ENCODE assay signal across 9 cellular contexts in the genomic region with DNA sequence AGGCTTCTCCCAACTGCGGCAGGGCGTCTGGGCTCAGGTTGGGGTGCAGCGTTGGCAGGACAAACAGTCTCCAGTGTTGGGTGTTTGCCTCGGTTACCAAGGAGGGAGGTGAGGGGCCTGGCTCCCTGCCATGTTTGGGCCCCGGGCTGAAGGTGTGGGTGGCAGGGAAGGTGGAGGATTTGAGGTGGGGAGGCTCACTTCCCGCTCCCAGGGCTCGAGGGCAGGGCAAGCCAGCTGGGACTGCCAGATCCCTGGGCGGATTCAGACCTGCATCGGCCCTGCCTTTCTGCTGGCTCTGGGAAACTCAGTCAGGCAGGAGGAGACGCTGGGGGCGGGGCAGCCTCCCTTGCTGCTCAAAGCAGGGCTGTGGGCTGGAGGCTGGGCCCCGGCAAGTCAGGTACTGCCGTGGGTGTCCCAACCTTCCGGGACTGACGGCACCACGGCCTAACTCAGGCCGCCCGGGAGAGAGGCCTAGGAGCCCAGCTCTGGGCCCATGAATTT. TPM values are rescaled to one million over a fixed set of nuclear protein-coding genes. Genes with fewer than 3 reads are reported as not detected.
A peak's percentile ranks its signal among the peaks of the same experiment; 100 is the strongest.
DNase-seq lines count a peak whose midpoint lies in the region; ATAC-seq, FAIRE-seq and TF ChIP-seq lines count a peak whose summit lies in the region.
"Had no signal": no experiment of that assay in that cellular context is flagged by ENCODE, and none has a peak within 500 bp of the region (broad histone marks: within the 10 kb centered on the region; RNA-seq: fewer than 3 reads in every experiment).

No MANE protein-coding gene starts in this region.

- 0 out of 2 replicates have a peak overlapping the region, but pooled peaks have one; percentile 44 for H2BK12ac ChIP-seq in H1 (ENCODE audit: low read depth, low read length)

- TF ChIP-seq EP300 in H1 (IDR thresholded peaks at IDR 0.05; ENCODE audit: borderline replicate concordance in 1 of 2, low read depth in 2 of 2, low read length in 2 of 2), result no peak

- H3K79me2 ChIP-seq in H1 (ENCODE audit: control insufficient read depth in 1 of 2, insufficient read depth in 2 of 2, low read length in 2 of 2), result no peaks in the 10 kb centered on the region

- peak overlapping the region; percentile 75 for H2BK5ac ChIP-seq in H1 (ENCODE audit: low read depth, low read length)

- H4K91ac ChIP-seq in H1 (replicated peaks; ENCODE audit: insufficient read length, low read length), result peak overlapping the region; percentile 92

- H3K79me1 ChIP-seq in H1 (ENCODE audit: low read depth, low read length), result no peaks in the 10 kb centered on the region

- no peak overlapping the region for H2AK5ac ChIP-seq in H1 (ENCODE audit: low read depth, low read length)

- H3K36me3 ChIP-seq in H1 (ENCODE audit: control insufficient read depth in 2 of 4, insufficient read depth in 4 of 4, low read length in 3 of 4) (no peaks in the 10 kb centered on the region), prostate gland (no peaks in the 10 kb centered on the region)

- H3K4me3 ChIP-seq in H1 (ENCODE audit: extremely low read depth in 1 of 4, insufficient read depth in 2 of 4, low read depth in 3 of 4, low read length in 4 of 4) (no peak overlapping the region), prostate gland (no peak overlapping the region)

- no peak overlapping the region for H2BK120ac ChIP-seq in H1 (replicated peaks; ENCODE audit: low read depth, low read length)

- no peak for TF ChIP-seq RAD21 in H1 (IDR thresholded peaks at IDR 0.05 in 1 of 2, conservative IDR thresholded peaks at IDR 0.05 in 1 of 2; ENCODE audit: low read depth in 2 of 2, low read length in 2 of 2)

- H3K4me2 ChIP-seq in H1 (ENCODE audit: insufficient read depth in 1 of 2, low read depth in 2 of 2, low read length in 2 of 2), result no peak overlapping the region

- no peak for TF ChIP-seq POLR2A in H1 (IDR thresholded peaks at IDR 0.05; ENCODE audit: control extremely low read depth in 1 of 2, low read depth in 2 of 2, low read length in 2 of 2)
- peak; percentile 49 for TF ChIP-seq POLR2A in prostate gland (IDR thresholded peaks at IDR 0.05)

- in situ Hi-C loops in GM13976 (cut with MboI; ENCODE audit: low sequenced_read_pairs, unreplicated experiment), result loop anchor here (25.0 kb wide), 1 partner anchor 743 kb away; no protein-coding TSS in a partner anchor

- H3K4ac ChIP-seq in H1 (replicated peaks; ENCODE audit: insufficient read length, low read depth, low read length), result peak overlapping the region; percentile 82

- H3K27ac ChIP-seq in H1 (ENCODE audit: low read depth, low read length), result no peak overlapping the region
- peak overlapping the region; percentile 82 to 89 for H3K27ac ChIP-seq in prostate gland

- peaks cover 7% of the 10 kb centered on the region; the same call in 1 of the 2 replicates for H3K23me2 ChIP-seq in H1 (ENCODE audit: low read depth, low read length)

- peak overlapping the region; percentile 65 for H2BK15ac ChIP-seq in H1 (ENCODE audit: low read length)

- H3K27me3 ChIP-seq in H1 (replicated peaks in 1 of 4; ENCODE audit: control insufficient read depth in 3 of 4, extremely low read depth in 1 of 4, insufficient read depth in 3 of 4, low read length in 3 of 4), result no peaks in the 10 kb centered on the region
- H3K27me3 ChIP-seq in prostate gland (replicated peaks; ENCODE audit: insufficient read depth), result no peaks in the 10 kb centered on the region

- H3K18ac ChIP-seq in H1 (ENCODE audit: extremely low read depth, low read length), result peak overlapping the region; percentile 60; the same call in 1 of the 2 replicates

- H4K20me1 ChIP-seq in H1 (replicated peaks in 1 of 2; ENCODE audit: control insufficient read depth in 1 of 2, insufficient read depth in 2 of 2, low read length in 2 of 2), result peaks cover 0 to 3% of the 10 kb centered on the region in 2 experiments

- TF ChIP-seq CTCF in H1 (IDR thresholded peaks at IDR 0.05; ENCODE audit: control extremely low read depth in 1 of 3, insufficient read depth in 1 of 3, low read depth in 1 of 3, low read length in 3 of 3) (no peak), prostate gland (IDR thresholded peaks at IDR 0.05) (no peak), GM13976 (IDR thresholded peaks at IDR 0.05; ENCODE audit: borderline replicate concordance, control extremely low read depth, extremely low read depth, insufficient read depth, missing control alignments) (no peak)

- H3K9me3 ChIP-seq in H1 (ENCODE audit: insufficient read depth in 2 of 2, low read depth in 1 of 2, low read length in 1 of 2) (no peaks in the 10 kb centered on the region), prostate gland (no peaks in the 10 kb centered on the region)

- ATAC-seq in GM18519 (IDR thresholded peaks at IDR 0.05; ENCODE audit: low FRiP score, unreplicated experiment), result no peak

- H3K23ac ChIP-seq in H1 (ENCODE audit: insufficient read length), result no peak overlapping the region

- DNase-seq in LoVo (ENCODE audit: low spot score) (peak; percentile 86), H1 (ENCODE audit: low read depth in 1 of 2, low spot score in 2 of 2) (peak in 1 of 2 experiments; percentile 71), prostate gland (ENCODE audit: low spot score) (peak; percentile 97), GM13976 (ENCODE audit: low spot score) (no peak), globus pallidus (ENCODE audit: low spot score) (no peak)
- DNase-seq: NCI-H748 treated with DMSO at 0.1 percent for 48 hours; stimulated activated CD4-positive, alpha-beta T cell treated with anti-CD3 and anti-CD28 coated beads, Interleukin-2, amount 100 ng/mL, for 24 hours had no signal

- H3K4me1 ChIP-seq in H1 (replicated peaks in 1 of 4; ENCODE audit: control insufficient read depth in 3 of 4, insufficient read depth in 4 of 4, low read length in 3 of 4) (peaks cover 0 to 24% (median 8%) of the 10 kb centered on the region in 4 experiments; a peak in 5 of 7 replicates), prostate gland (replicated peaks) (peaks cover 9% of the 10 kb centered on the region)

- FAIRE-seq in H1 (lab: Jason Lieb, UNC), result no peak

- peak overlapping the region; percentile 92 for H4K8ac ChIP-seq in H1 (ENCODE audit: extremely low read depth, insufficient read depth, low read length)

- CTCF ChIA-PET in H1 (lab: Charles Lee; ENCODE audit: partially characterized antibody), result interaction anchor here (0.9 to 20.4 kb wide), 5 partner anchors 10 to 333 kb away, joined by 3 to 492 read pairs (median 3); no protein-coding TSS in a partner anchor

- H3K56ac ChIP-seq in H1 (replicated peaks; ENCODE audit: insufficient read length, low read depth, low read length), result no peak overlapping the region

- 0 out of 7 replicates have a peak overlapping the region, but pooled peaks of 1 of the 4 experiments have one; percentile 13 for H3K9ac ChIP-seq in H1 (replicated peaks in 1 of 4; ENCODE audit: extremely low read depth in 1 of 4, low read depth in 3 of 4, low read length in 3 of 4)

- no peak overlapping the region for H3K14ac ChIP-seq in H1 (ENCODE audit: insufficient read length)

- peak overlapping the region; percentile 37; the same call in 1 of the 2 replicates for H2AFZ ChIP-seq in H1 (ENCODE audit: low read length)

- peak overlapping the region; percentile 13; the same call in 1 of the 2 replicates for H2BK20ac ChIP-seq in H1 (ENCODE audit: low read length)

- intact Hi-C loops in prostate gland (cut with DNase I), result no loop called here

- POLR2A ChIA-PET in H1 (lab: Charles Lee; ENCODE audit: partially characterized antibody), result interaction anchor here (1.2 to 2.1 kb wide), 3 partner anchors 33 to 107 kb away, joined by 3 to 6 read pairs (median 3); partner anchors contain the start of gene EIF1

- H4K5ac ChIP-seq in H1 (ENCODE audit: insufficient read length, low read depth, low read length), result peak overlapping the region; percentile 61

- 63% methylated on average over 17 of the region's 18 CpGs; no CpG with 5 or more reads in 1 of the 2 experiments for WGBS in H1 (ENCODE audit: extremely low coverage in 1 of 2, insufficient coverage in 1 of 2, insufficient read length in 1 of 2, insufficient replicate concordance in 2 of 2, low coverage in 1 of 2, low lambda C conversion rate in 2 of 2, missing lambda C conversion rate in 1 of 2), 2 experiments
- WGBS in prostate gland, result 21% methylated on average over 17 of the region's 18 CpGs

RNA-seq across cellular contexts. Expression of gene KRT17, which starts 31.3 kb away (rescaled TPM):
- total RNA-seq in H1 (2021; fragmentation: NEBNext Ultra II Directional; extraction: Animal tissue kit (Norgen Biotek cat#: 25700)), result 0.36 and 0.50 TPM in 2 replicates
- 0.95 and 0.96 TPM in 2 replicates for polyA plus RNA-seq in H1 (2011; rRNA removed)
- 0.76 TPM for polyA plus RNA-seq in H1 (2011; cell fraction: cytosol; rRNA removed)
- polyA plus RNA-seq in H1 (2011; cell fraction: nucleus; rRNA removed), result 0.87 TPM
- polyA plus RNA-seq in H1 (2012, experiment 1 of 2), result 0.44 to 0.88 TPM (median 0.81 TPM) in 4 replicates
- 0.88 TPM for polyA plus RNA-seq in H1 (2012, experiment 2 of 2)
- 0.55 TPM for polyA plus RNA-seq in H1 (2013, experiment 1 of 2)
- 0.46 TPM for polyA plus RNA-seq in H1 (2013, experiment 2 of 2)
- polyA minus RNA-seq in H1 (2011; rRNA and poly(A)+ RNA removed), result 0.19 and 1.00 TPM in 2 replicates
- 22.5 TPM for polyA minus RNA-seq in H1 (2011; cell fraction: cytosol; rRNA and poly(A)+ RNA removed)
- polyA minus RNA-seq in H1 (2011; cell fraction: nucleus; rRNA and poly(A)+ RNA removed), result 11.9 TPM
- total RNA-seq in prostate gland, result 100 to 1,000 TPM; 201 to 360 TPM

RNA-seq across cellular contexts. Expression of gene EIF1, which starts 33.0 kb away (rescaled TPM):
- 528 and 539 TPM in 2 replicates for total RNA-seq in H1 (2021; fragmentation: NEBNext Ultra II Directional; extraction: Animal tissue kit (Norgen Biotek cat#: 25700))
- polyA plus RNA-seq in H1 (2011; rRNA removed), result 89.3 and 175 TPM in 2 replicates
- 105 TPM for polyA plus RNA-seq in H1 (2011; cell fraction: cytosol; rRNA removed)
- 101 TPM for polyA plus RNA-seq in H1 (2011; cell fraction: nucleus; rRNA removed)
- 476 to 568 TPM (median 517 TPM) in 4 replicates for polyA plus RNA-seq in H1 (2012, experiment 1 of 2)
- polyA plus RNA-seq in H1 (2012, experiment 2 of 2), result 186 TPM
- polyA plus RNA-seq in H1 (2013, experiment 1 of 2), result 266 TPM
- 257 TPM for polyA plus RNA-seq in H1 (2013, experiment 2 of 2)
- 91.0 and 95.7 TPM in 2 replicates for polyA minus RNA-seq in H1 (2011; rRNA and poly(A)+ RNA removed)
- polyA minus RNA-seq in H1 (2011; cell fraction: cytosol; rRNA and poly(A)+ RNA removed), result 120 TPM
- polyA minus RNA-seq in H1 (2011; cell fraction: nucleus; rRNA and poly(A)+ RNA removed), result 121 TPM
- total RNA-seq in prostate gland, result 100 to 1,000 TPM; 136 to 320 TPM

RNA-seq across cellular contexts. Expression of gene KRT16, which starts 43.1 kb away (rescaled TPM):
- total RNA-seq in H1 (2021; fragmentation: NEBNext Ultra II Directional; extraction: Animal tissue kit (Norgen Biotek cat#: 25700)), result not detected in 2 replicates
- polyA plus RNA-seq in H1 (2011; rRNA removed), result not detected in 2 replicates
- not detected for polyA plus RNA-seq in H1 (2011; cell fraction: cytosol; rRNA removed)
- not detected for polyA plus RNA-seq in H1 (2011; cell fraction: nucleus; rRNA removed)
- not detected in 4 replicates for polyA plus RNA-seq in H1 (2012, experiment 1 of 2)
- not detected for polyA plus RNA-seq in H1 (2012, experiment 2 of 2)
- polyA plus RNA-seq in H1 (2013, experiment 1 of 2), result not detected
- not detected for polyA plus RNA-seq in H1 (2013, experiment 2 of 2)
- not detected in 2 replicates for polyA minus RNA-seq in H1 (2011; rRNA and poly(A)+ RNA removed)
- polyA minus RNA-seq in H1 (2011; cell fraction: cytosol; rRNA and poly(A)+ RNA removed), result not detected
- not detected for polyA minus RNA-seq in H1 (2011; cell fraction: nucleus; rRNA and poly(A)+ RNA removed)
- total RNA-seq in prostate gland, result 1 to 10 TPM; 4.0 to 6.7 TPM

RNA-seq across cellular contexts. Expression of gene GAST, which starts 56.5 kb away (rescaled TPM):
- total RNA-seq in H1 (2021; fragmentation: NEBNext Ultra II Directional; extraction: Animal tissue kit (Norgen Biotek cat#: 25700)), result not detected in 2 replicates
- polyA plus RNA-seq in H1 (2011; rRNA removed), result not detected in 2 replicates
- polyA plus RNA-seq in H1 (2011; cell fraction: cytosol; rRNA removed), result not detected
- polyA plus RNA-seq in H1 (2011; cell fraction: nucleus; rRNA removed), result not detected
- polyA plus RNA-seq in H1 (2012, experiment 1 of 2), result not detected in 4 replicates
- not detected for polyA plus RNA-seq in H1 (2012, experiment 2 of 2)
- polyA plus RNA-seq in H1 (2013, experiment 1 of 2), result not detected
- polyA plus RNA-seq in H1 (2013, experiment 2 of 2), result not detected
- polyA minus RNA-seq in H1 (2011; rRNA and poly(A)+ RNA removed), result not detected in 2 replicates
- polyA minus RNA-seq in H1 (2011; cell fraction: cytosol; rRNA and poly(A)+ RNA removed), result not detected
- polyA minus RNA-seq in H1 (2011; cell fraction: nucleus; rRNA and poly(A)+ RNA removed), result not detected
- total RNA-seq in prostate gland, result not detected
- total RNA-seq: kidney epithelial cell had no signal

Comparison
In these comparisons a context has a peak if more than half of its experiments do, and no peak if none do; other contexts are left out.
1. DNase-seq: peak in LoVo (single experiment) and prostate gland (single experiment); none in GM13976 (single experiment) and globus pallidus (single experiment).
2. RNA of gene KRT17, which starts 31.3 kb away (total RNA-seq): 201 to 360 TPM in prostate gland; 0.36 to 0.50 TPM in H1; every median in the first group is over 100 times any median in the second.